ENCODE assay signal across 8 cellular contexts in genomic region chr13:110593430-110594130, GRCh38. TPM values are rescaled to one million over a fixed set of nuclear protein-coding genes. Genes with fewer than 3 reads are reported as not detected.
A peak's percentile ranks its signal among the peaks of the same experiment; 100 is the strongest.
DNase-seq lines count a peak whose midpoint lies in the region; ATAC-seq, FAIRE-seq and TF ChIP-seq lines count a peak whose summit lies in the region.

No MANE protein-coding gene starts in this region.

- H2AFZ ChIP-seq in mammary epithelial cell (ENCODE audit: low read depth, low read length) = no peak overlapping the region

- H3K4me2 ChIP-seq in mammary epithelial cell (ENCODE audit: insufficient read depth, low read depth, low read length) = no peak overlapping the region

- in situ Hi-C loops in mammary epithelial cell (cut with MboI; ENCODE audit: low sequenced_read_pairs in 2 of 2) = loop anchor here in 1 of 2 donors (10.0 kb wide), 1 partner anchor 221 kb away; no protein-coding TSS in a partner anchor

- CTCF ChIA-PET in mammary epithelial cell (lab: Charles Lee; ENCODE audit: low non-redundant PET) = no interaction called here

- peaks cover 16% of the 10 kb centered on the region for H3K4me1 ChIP-seq in mammary epithelial cell (ENCODE audit: insufficient read depth, low read length)

- no peaks in the 10 kb centered on the region for H3K79me2 ChIP-seq in mammary epithelial cell (ENCODE audit: insufficient read depth, low read length)

- no peak overlapping the region for H3K27ac ChIP-seq in mammary epithelial cell (ENCODE audit: insufficient read depth, low read depth, low read length)

- intact Hi-C loops in mammary epithelial cell (cut with micrococcal nuclease) = loop anchor here (1.0 to 10.0 kb wide), 7 partner anchors 21 to 457 kb away; partner anchors contain the start of genes ANKRD10, ING1 and NAXD
- intact Hi-C loops in left colon (cut with DNase I, micrococcal nuclease) = loop anchor here in 1 of 2 donors (2.0 kb wide), 1 partner anchor 225 kb away; no protein-coding TSS in a partner anchor

- no peaks in the 10 kb centered on the region for H3K9me3 ChIP-seq in mammary epithelial cell (replicated peaks; ENCODE audit: insufficient read depth, low read length)

- DNase-seq in DMS 273 (lab: John Stamatoyannopoulos, UW; ENCODE audit: unreplicated experiment) (peak; percentile 69), DMS 273 treated with DMSO at 0.1 percent for 48 hours (lab: John Stamatoyannopoulos, UW) (no peak), NCI-H82 (lab: John Stamatoyannopoulos, UW) (peak; percentile 81), mammary epithelial cell (peak; percentile 39), left colon (no peak), urothelium cell line (ENCODE audit: low spot score) (peak; percentile 36)

- no peaks in the 10 kb centered on the region for H3K27me3 ChIP-seq in mammary epithelial cell (ENCODE audit: insufficient read depth, low read length)

- 43% methylated on average over 6 of the region's 6 CpGs for WGBS in mammary epithelial cell (ENCODE audit: low coverage, missing lambda C conversion rate)

- peak; percentile 96 for ATAC-seq in GM19043 (IDR thresholded peaks at IDR 0.05; ENCODE audit: low read depth, unreplicated experiment)
- peak; percentile 84 for ATAC-seq in HG03280 (IDR thresholded peaks at IDR 0.05; ENCODE audit: unreplicated experiment)
- peak; percentile 94 for ATAC-seq in left colon

- peak; percentile 51 to 61 for TF ChIP-seq CTCF in mammary epithelial cell (conservative IDR thresholded peaks at IDR 0.05 in 1 of 2, IDR thresholded peaks at IDR 0.05 in 1 of 2; ENCODE audit: extremely low read depth in 1 of 2, insufficient read depth in 1 of 2, low read depth in 1 of 2, low read length in 2 of 2)

- no peak overlapping the region for H3K9ac ChIP-seq in mammary epithelial cell (ENCODE audit: insufficient read depth, low read length)

- dilution Hi-C loops in mammary epithelial cell (cut with HindIII; ENCODE audit: low sequenced_read_pairs) = no loop called here

- FAIRE-seq in urothelium cell line (lab: Jason Lieb, UNC) = no peak

- BruUV-seq in mammary epithelial cell (replicated peaks; lab: Mats Ljungman, UMichigan) = no TSS peak

- no peaks in the 10 kb centered on the region for H4K20me1 ChIP-seq in mammary epithelial cell (ENCODE audit: insufficient read depth, low read length)

- H3K36me3 ChIP-seq in mammary epithelial cell (ENCODE audit: insufficient read depth, low read length) = no peaks in the 10 kb centered on the region

- H3K4me3 ChIP-seq in mammary epithelial cell (replicated peaks in 1 of 3; ENCODE audit: insufficient read depth in 1 of 3, low read depth in 2 of 3, low read length in 3 of 3) = no peak overlapping the region

RNA-seq across cellular contexts. Expression of gene NAXD, which starts 21.8 kb away (rescaled TPM):
- total RNA-seq in mammary epithelial cell (10 to 100 TPM; 18.3 to 27.0 TPM), left colon (10 to 100 TPM; 35.9 to 36.4 TPM)
- 19.5 TPM for polyA plus RNA-seq in mammary epithelial cell
- polyA minus RNA-seq in mammary epithelial cell = 7.5 TPM

RNA-seq across cellular contexts. Expression of gene RAB20, which starts 32.1 kb away (rescaled TPM):
- total RNA-seq in mammary epithelial cell (1 to 10 TPM; 5.5 to 6.1 TPM), left colon (10 to 100 TPM; 37.1 to 53.5 TPM)
- 9.7 TPM for polyA plus RNA-seq in mammary epithelial cell
- 21.6 TPM for polyA minus RNA-seq in mammary epithelial cell

Comparison
In these comparisons a context has a peak if more than half of its experiments do, and no peak if none do; other contexts are left out.
1. DNase-seq: peak in DMS 273 (single experiment), NCI-H82 (single experiment), mammary epithelial cell (single experiment) and urothelium cell line (single experiment); none in DMS 273 treated with DMSO at 0.1 percent for 48 hours (single experiment) and left colon (0 of 2).
2. RNA of gene RAB20, which starts 32.1 kb away (total RNA-seq): 37.1 to 53.5 TPM in left colon; 5.5 to 6.1 TPM in mammary epithelial cell; every median in the first group is over 4 times any median in the second.
3. Peak in every context shown above with its lines, with median percentiles within 50 percentile points of each other: ATAC-seq.